Comparison of ENCODE assay signal across 1 cellular context in genomic region chr19:36915992-36916830, GRCh38.
TF ChIP-seq lines count a peak whose summit lies in the region.

Gene ZNF568, plus strand, starts transcription at chr19:36916332. Its CDS starts 6,439 bp downstream, at chr19:36922771.
Gene ZNF829, minus strand, starts transcription at chr19:36916291. Its CDS starts 1,124 bp downstream, at chr19:36915167.

TF ChIP-seq in GM12878, 131 proteins besides CTCF, POLR2A, EP300 and RAD21 (continued from another document):
- TF ChIP-seq, protein P1, sequence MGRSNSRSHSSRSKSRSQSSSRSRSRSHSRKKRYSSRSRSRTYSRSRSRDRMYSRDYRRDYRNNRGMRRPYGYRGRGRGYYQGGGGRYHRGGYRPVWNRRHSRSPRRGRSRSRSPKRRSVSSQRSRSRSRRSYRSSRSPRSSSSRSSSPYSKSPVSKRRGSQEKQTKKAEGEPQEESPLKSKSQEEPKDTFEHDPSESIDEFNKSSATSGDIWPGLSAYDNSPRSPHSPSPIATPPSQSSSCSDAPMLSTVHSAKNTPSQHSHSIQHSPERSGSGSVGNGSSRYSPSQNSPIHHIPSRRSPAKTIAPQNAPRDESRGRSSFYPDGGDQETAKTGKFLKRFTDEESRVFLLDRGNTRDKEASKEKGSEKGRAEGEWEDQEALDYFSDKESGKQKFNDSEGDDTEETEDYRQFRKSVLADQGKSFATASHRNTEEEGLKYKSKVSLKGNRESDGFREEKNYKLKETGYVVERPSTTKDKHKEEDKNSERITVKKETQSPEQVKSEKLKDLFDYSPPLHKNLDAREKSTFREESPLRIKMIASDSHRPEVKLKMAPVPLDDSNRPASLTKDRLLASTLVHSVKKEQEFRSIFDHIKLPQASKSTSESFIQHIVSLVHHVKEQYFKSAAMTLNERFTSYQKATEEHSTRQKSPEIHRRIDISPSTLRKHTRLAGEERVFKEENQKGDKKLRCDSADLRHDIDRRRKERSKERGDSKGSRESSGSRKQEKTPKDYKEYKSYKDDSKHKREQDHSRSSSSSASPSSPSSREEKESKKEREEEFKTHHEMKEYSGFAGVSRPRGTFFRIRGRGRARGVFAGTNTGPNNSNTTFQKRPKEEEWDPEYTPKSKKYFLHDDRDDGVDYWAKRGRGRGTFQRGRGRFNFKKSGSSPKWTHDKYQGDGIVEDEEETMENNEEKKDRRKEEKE (IDR thresholded peaks at IDR 0.05): no peak
- TF ChIP-seq BACH1 (IDR thresholded peaks at IDR 0.05; ENCODE audit: borderline replicate concordance) (no peak), TBL1XR1 (IDR thresholded peaks at IDR 0.05; ENCODE audit: low read depth, low read length) (no peak), ZBTB40 (IDR thresholded peaks at IDR 0.05; ENCODE audit: borderline replicate concordance) (peak; percentile 86), IKZF1 (conservative IDR thresholded peaks at IDR 0.05) (peak; percentile 50), GABPA (IDR thresholded peaks at IDR 0.05; ENCODE audit: low read depth) (peak; percentile 86), E2F4 (IDR thresholded peaks at IDR 0.05; ENCODE audit: low read depth, low read length) (0 out of 2 replicates have a peak, but pooled peaks have one; percentile 23), MYB (IDR thresholded peaks at IDR 0.05; ENCODE audit: borderline replicate concordance, low read depth, low read length) (no peak), POU2F2 (IDR thresholded peaks at IDR 0.05; ENCODE audit: borderline replicate concordance, low read depth, low read length) (0 out of 3 replicates have a peak, but pooled peaks have one; percentile 30), ASH2L (IDR thresholded peaks at IDR 0.05; ENCODE audit: borderline replicate concordance, low read depth) (no peak), FOXM1 (IDR thresholded peaks at IDR 0.05; ENCODE audit: low read depth, low read length) (no peak), CBX3 (IDR thresholded peaks at IDR 0.05; ENCODE audit: borderline replicate concordance, low read depth) (no peak), PAX8 (IDR thresholded peaks at IDR 0.05) (no peak), CREB1 (IDR thresholded peaks at IDR 0.05; ENCODE audit: low read depth) (peak; percentile 76), TCF7 (IDR thresholded peaks at IDR 0.05; ENCODE audit: borderline replicate concordance) (no peak), MAX (IDR thresholded peaks at IDR 0.05; ENCODE audit: low read depth, low read length) (peak; percentile 19; the same call in 1 of the 2 replicates), STAT1 (conservative IDR thresholded peaks at IDR 0.05) (no peak), NR2F1 (conservative IDR thresholded peaks at IDR 0.05) (no peak), ATF2 (IDR thresholded peaks at IDR 0.05; ENCODE audit: low read length) (no peak), YY1 (IDR thresholded peaks at IDR 0.05; ENCODE audit: low read depth, low read length) (peak; percentile 30; the same call in 1 of the 2 replicates), HCFC1 (IDR thresholded peaks at IDR 0.05; ENCODE audit: low read length) (peak; percentile 62), HDAC6 (IDR thresholded peaks at IDR 0.05; ENCODE audit: unreplicated experiment) (no peak), KLF5 (IDR thresholded peaks at IDR 0.05; ENCODE audit: partially characterized antibody) (no peak), SMARCA5 (IDR thresholded peaks at IDR 0.05) (no peak), PML (IDR thresholded peaks at IDR 0.05; ENCODE audit: low read length) (no peak; the same call in 1 of the 2 replicates), DPF2 (IDR thresholded peaks at IDR 0.05) (no peak), RBBP5 (conservative IDR thresholded peaks at IDR 0.05) (no peak), ZNF592 (IDR thresholded peaks at IDR 0.05) (no peak), BMI1 (IDR thresholded peaks at IDR 0.05; ENCODE audit: borderline replicate concordance) (no peak), KAT2A (conservative IDR thresholded peaks at IDR 0.05; ENCODE audit: control insufficient read depth, low read depth, low read length) (no peak), TCF12 (IDR thresholded peaks at IDR 0.05; ENCODE audit: low read depth, low read length) (0 out of 2 replicates have a peak, but pooled peaks have one; percentile 1), BRCA1 (IDR thresholded peaks at IDR 0.05; ENCODE audit: low read depth, low read length) (peak; percentile 29; the same call in 1 of the 2 replicates), SIX5 (IDR thresholded peaks at IDR 0.05; ENCODE audit: low read depth, low read length, severe bottlenecking) (peak; percentile 67), ZNF384 (IDR thresholded peaks at IDR 0.05; ENCODE audit: borderline replicate concordance, low read depth, low read length) (no peak), ZNF217 (IDR thresholded peaks at IDR 0.05) (no peak), USF1 (IDR thresholded peaks at IDR 0.05; ENCODE audit: borderline replicate concordance, extremely low read length, insufficient read depth, low read depth, low read length) (peak; percentile 24)
- TF ChIP-seq, protein P2, sequence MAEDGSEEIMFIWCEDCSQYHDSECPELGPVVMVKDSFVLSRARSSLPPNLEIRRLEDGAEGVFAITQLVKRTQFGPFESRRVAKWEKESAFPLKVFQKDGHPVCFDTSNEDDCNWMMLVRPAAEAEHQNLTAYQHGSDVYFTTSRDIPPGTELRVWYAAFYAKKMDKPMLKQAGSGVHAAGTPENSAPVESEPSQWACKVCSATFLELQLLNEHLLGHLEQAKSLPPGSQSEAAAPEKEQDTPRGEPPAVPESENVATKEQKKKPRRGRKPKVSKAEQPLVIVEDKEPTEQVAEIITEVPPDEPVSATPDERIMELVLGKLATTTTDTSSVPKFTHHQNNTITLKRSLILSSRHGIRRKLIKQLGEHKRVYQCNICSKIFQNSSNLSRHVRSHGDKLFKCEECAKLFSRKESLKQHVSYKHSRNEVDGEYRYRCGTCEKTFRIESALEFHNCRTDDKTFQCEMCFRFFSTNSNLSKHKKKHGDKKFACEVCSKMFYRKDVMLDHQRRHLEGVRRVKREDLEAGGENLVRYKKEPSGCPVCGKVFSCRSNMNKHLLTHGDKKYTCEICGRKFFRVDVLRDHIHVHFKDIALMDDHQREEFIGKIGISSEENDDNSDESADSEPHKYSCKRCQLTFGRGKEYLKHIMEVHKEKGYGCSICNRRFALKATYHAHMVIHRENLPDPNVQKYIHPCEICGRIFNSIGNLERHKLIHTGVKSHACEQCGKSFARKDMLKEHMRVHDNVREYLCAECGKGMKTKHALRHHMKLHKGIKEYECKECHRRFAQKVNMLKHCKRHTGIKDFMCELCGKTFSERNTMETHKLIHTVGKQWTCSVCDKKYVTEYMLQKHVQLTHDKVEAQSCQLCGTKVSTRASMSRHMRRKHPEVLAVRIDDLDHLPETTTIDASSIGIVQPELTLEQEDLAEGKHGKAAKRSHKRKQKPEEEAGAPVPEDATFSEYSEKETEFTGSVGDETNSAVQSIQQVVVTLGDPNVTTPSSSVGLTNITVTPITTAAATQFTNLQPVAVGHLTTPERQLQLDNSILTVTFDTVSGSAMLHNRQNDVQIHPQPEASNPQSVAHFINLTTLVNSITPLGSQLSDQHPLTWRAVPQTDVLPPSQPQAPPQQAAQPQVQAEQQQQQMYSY (CRISPR knock-in tag; IDR thresholded peaks at IDR 0.05): no peak
- TF ChIP-seq, protein P3, sequence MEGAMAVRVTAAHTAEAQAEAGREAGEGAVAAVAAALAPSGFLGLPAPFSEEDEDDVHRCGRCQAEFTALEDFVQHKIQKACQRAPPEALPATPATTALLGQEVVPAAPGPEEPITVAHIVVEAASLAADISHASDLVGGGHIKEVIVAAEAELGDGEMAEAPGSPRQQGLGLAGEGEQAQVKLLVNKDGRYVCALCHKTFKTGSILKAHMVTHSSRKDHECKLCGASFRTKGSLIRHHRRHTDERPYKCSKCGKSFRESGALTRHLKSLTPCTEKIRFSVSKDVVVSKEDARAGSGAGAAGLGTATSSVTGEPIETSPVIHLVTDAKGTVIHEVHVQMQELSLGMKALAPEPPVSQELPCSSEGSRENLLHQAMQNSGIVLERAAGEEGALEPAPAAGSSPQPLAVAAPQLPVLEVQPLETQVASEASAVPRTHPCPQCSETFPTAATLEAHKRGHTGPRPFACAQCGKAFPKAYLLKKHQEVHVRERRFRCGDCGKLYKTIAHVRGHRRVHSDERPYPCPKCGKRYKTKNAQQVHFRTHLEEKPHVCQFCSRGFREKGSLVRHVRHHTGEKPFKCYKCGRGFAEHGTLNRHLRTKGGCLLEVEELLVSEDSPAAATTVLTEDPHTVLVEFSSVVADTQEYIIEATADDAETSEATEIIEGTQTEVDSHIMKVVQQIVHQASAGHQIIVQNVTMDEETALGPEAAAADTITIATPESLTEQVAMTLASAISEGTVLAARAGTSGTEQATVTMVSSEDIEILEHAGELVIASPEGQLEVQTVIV (IDR thresholded peaks at IDR 0.05; ENCODE audit: borderline replicate concordance, partially characterized antibody): no peak
